In the genomic region with DNA sequence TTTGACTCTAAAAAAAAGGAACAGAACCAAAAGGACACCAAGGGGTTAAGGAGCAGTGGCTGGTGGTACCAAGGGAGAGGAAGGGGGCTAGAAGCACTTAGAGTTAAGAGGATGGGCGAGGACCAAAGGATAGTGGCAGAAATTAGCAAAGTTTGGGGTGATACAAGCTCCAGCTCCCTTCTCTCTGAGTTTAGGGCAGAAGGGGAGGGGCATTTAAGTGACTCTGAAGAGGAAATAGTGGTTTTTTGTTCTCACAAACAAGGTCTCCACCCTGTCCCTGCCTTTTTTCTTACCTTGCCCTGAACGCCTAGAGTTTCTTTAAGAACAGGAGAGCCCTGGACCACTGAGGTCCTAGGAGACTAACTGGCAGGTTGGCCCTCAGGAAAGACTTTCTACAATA, we compare ENCODE assay signal across 9 cellular contexts. TPM values are rescaled to one million over a fixed set of nuclear protein-coding genes. Genes with fewer than 3 reads are reported as not detected.
DNase-seq lines count a peak whose midpoint lies in the region; ATAC-seq, FAIRE-seq and TF ChIP-seq lines count a peak whose summit lies in the region.
"Had no signal": no experiment of that assay in that cellular context is flagged by ENCODE, and none has a peak within 500 bp of the region (broad histone marks: within the 10 kb centered on the region; RNA-seq: fewer than 3 reads in every experiment).

No MANE protein-coding gene starts in this region.

- TF ChIP-seq EP300 in HepG2 (IDR thresholded peaks at IDR 0.05; ENCODE audit: low read depth in 2 of 2, low read length in 2 of 2): no peak
- no peak for TF ChIP-seq EP300 in HepG2 (CRISPR knock-in tag; IDR thresholded peaks at IDR 0.05; ENCODE audit: borderline replicate concordance)

- POLR2A ChIA-PET in HepG2 (lab: Yijun Ruan, JAX): no interaction called here

- CTCF ChIA-PET in HepG2 (lab: Yijun Ruan, JAX; ENCODE audit: low intra/inter-chr PET ratio, low total read pairs): no interaction called here
- CTCF ChIA-PET in activated naive CD4-positive, alpha-beta T cell treated with anti-CD3 and anti-CD28 coated beads, Interleukin-2, amount 10 ng/mL, durations not matched to agents 7 days and 5 days (lab: Charles Lee): interaction anchor here (0.7 to 6.2 kb wide), 3 partner anchors 8 to 32 kb away, joined by 3 to 41 read pairs (median 16); partner anchors contain the start of gene C1orf56

- H3K4me3 Mint-ChIP-seq in activated naive CD4-positive, alpha-beta T cell treated with anti-CD3 and anti-CD28 coated beads, Interleukin-2, amount 10 ng/mL, durations not matched to agents 7 days and 5 days: peak overlapping the region; percentile 97
- H3K4me3 Mint-ChIP-seq in mesothelial cell of epicardium: no peak overlapping the region

- H3K27me3 ChIP-seq in liver (ENCODE audit: control insufficient read depth in 4 of 4, insufficient read depth in 4 of 4, low read length in 3 of 4) (no peaks in the 10 kb centered on the region), HepG2 (ENCODE audit: control insufficient read depth in 1 of 2, insufficient read depth in 2 of 2, low read length in 2 of 2) (0 out of 5 replicates have a peak, but pooled peaks cover 0 to 3% of the 10 kb centered on the region in 2 experiments), vagina (no peaks in the 10 kb centered on the region)

- peaks cover 5% of the 10 kb centered on the region for H3K27me3 Mint-ChIP-seq in activated naive CD4-positive, alpha-beta T cell treated with anti-CD3 and anti-CD28 coated beads, Interleukin-2, amount 10 ng/mL, durations not matched to agents 7 days and 5 days
- no peaks in the 10 kb centered on the region for H3K27me3 Mint-ChIP-seq in mesothelial cell of epicardium (ENCODE audit: low read depth)

- H3K9ac ChIP-seq in liver (ENCODE audit: low read depth in 1 of 2, low read length in 2 of 2): peak overlapping the region; percentile 3 to 60
- H3K9ac ChIP-seq in HepG2 (ENCODE audit: insufficient read depth, low read depth, low read length): no peak overlapping the region

- no peak for ATAC-seq in HepG2
- ATAC-seq in HG03108 (IDR thresholded peaks at IDR 0.05; ENCODE audit: unreplicated experiment): no peak

- H3K36me3 ChIP-seq in liver (ENCODE audit: control insufficient read depth in 4 of 4, insufficient read depth in 3 of 4, low read depth in 1 of 4, low read length in 3 of 4) (peaks cover 4 to 45% (median 40%) of the 10 kb centered on the region in 4 donors), HepG2 (replicated peaks in 1 of 2; ENCODE audit: control insufficient read depth in 1 of 2, insufficient read depth in 2 of 2, low read length in 2 of 2) (peaks cover 13 to 34% of the 10 kb centered on the region in 2 experiments), vagina (peaks cover 4 to 40% of the 10 kb centered on the region in 2 donors)

- no peak overlapping the region for H2AFZ ChIP-seq in HepG2 (ENCODE audit: low read length)

- H4K20me1 ChIP-seq in HepG2 (ENCODE audit: insufficient read depth, low read length): no peaks in the 10 kb centered on the region

- DNase-seq in HepG2 (ENCODE audit: low spot score) (no peak), mesothelial cell of epicardium (ENCODE audit: low spot score in 2 of 2, unreplicated experiment in 2 of 2) (no peak), vagina (ENCODE audit: extremely low spot score in 2 of 2) (no peak), NCI-H526 (lab: John Stamatoyannopoulos, UW) (no peak), NCI-H446 treated with DMSO at 0.1 percent for 48 hours (lab: John Stamatoyannopoulos, UW) (no peak)
- peak; percentile 54 for DNase-seq in activated naive CD4-positive, alpha-beta T cell treated with anti-CD3 and anti-CD28 coated beads, Interleukin-2, amount 10 ng/mL, durations not matched to agents 7 days and 5 days

- no TSS peak for BruUV-seq in HepG2 (replicated peaks; lab: Mats Ljungman, UMichigan)

- peaks cover 81% of the 10 kb centered on the region for H3K36me3 Mint-ChIP-seq in activated naive CD4-positive, alpha-beta T cell treated with anti-CD3 and anti-CD28 coated beads, Interleukin-2, amount 10 ng/mL, durations not matched to agents 7 days and 5 days
- H3K36me3 Mint-ChIP-seq in mesothelial cell of epicardium: peaks cover 17% of the 10 kb centered on the region

- 78% methylated on average over 2 of the region's 2 CpGs for WGBS in liver
- WGBS in HepG2 (ENCODE audit: low lambda C conversion rate): 73% methylated on average over 2 of the region's 2 CpGs

- intact Hi-C loops in HepG2 (cut with micrococcal nuclease; ENCODE audit: unreplicated experiment) (no loop called here), vagina (cut with DNase I) (no loop called here)

- H3K9me3 ChIP-seq in liver (ENCODE audit: control insufficient read depth in 4 of 4, low read length in 3 of 4): no peaks in the 10 kb centered on the region
- no peaks in the 10 kb centered on the region for H3K9me3 ChIP-seq in HepG2 (ENCODE audit: low read length)
- no peaks in the 10 kb centered on the region for H3K9me3 ChIP-seq in vagina

- H3K79me2 ChIP-seq in HepG2 (ENCODE audit: insufficient read depth, low read length): peaks cover 19% of the 10 kb centered on the region

- no peak for TF ChIP-seq RAD21 in liver (IDR thresholded peaks at IDR 0.05)
- no peak for TF ChIP-seq RAD21 in HepG2 (CRISPR knock-in tag; IDR thresholded peaks at IDR 0.05)

- no peaks in the 10 kb centered on the region for H3K9me3 Mint-ChIP-seq in activated naive CD4-positive, alpha-beta T cell treated with anti-CD3 and anti-CD28 coated beads, Interleukin-2, amount 10 ng/mL, durations not matched to agents 7 days and 5 days
- no peaks in the 10 kb centered on the region for H3K9me3 Mint-ChIP-seq in mesothelial cell of epicardium

- H3K4me2 ChIP-seq in HepG2 (ENCODE audit: low read depth, low read length): no peak overlapping the region

- TF ChIP-seq POLR2A in HepG2 (IDR thresholded peaks at IDR 0.05; ENCODE audit: insufficient read depth in 1 of 2, low read depth in 2 of 2, low read length in 2 of 2): no peak
- TF ChIP-seq POLR2A in vagina (IDR thresholded peaks at IDR 0.05): no peak

- in situ Hi-C loops in HepG2 (cut with HindIII; ENCODE audit: extremely low pct_ligation_motif_present, low pct_unique_long_range_greater_than_20kb): no loop called here

- no peak for FAIRE-seq in HepG2 (lab: Jason Lieb, UNC)

- peak overlapping the region; percentile 36 to 94 for H3K27ac ChIP-seq in liver (ENCODE audit: low read depth in 1 of 2, low read length in 2 of 2)
- no peak overlapping the region for H3K27ac ChIP-seq in HepG2 (ENCODE audit: extremely low read length, insufficient read depth, low read length)
- peak overlapping the region; percentile 90 for H3K27ac ChIP-seq in vagina
- H3K27ac ChIP-seq: SK-N-MC had no signal

- peaks cover 3 to 43% (median 31%) of the 10 kb centered on the region in 4 donors for H3K4me1 ChIP-seq in liver (ENCODE audit: control insufficient read depth in 4 of 4, insufficient read depth in 4 of 4, low read length in 3 of 4)
- H3K4me1 ChIP-seq in HepG2 (ENCODE audit: insufficient read depth, low read length): peaks cover 56% of the 10 kb centered on the region
- peaks cover 47% of the 10 kb centered on the region for H3K4me1 ChIP-seq in vagina

- peaks cover 65% of the 10 kb centered on the region for H3K4me1 Mint-ChIP-seq in activated naive CD4-positive, alpha-beta T cell treated with anti-CD3 and anti-CD28 coated beads, Interleukin-2, amount 10 ng/mL, durations not matched to agents 7 days and 5 days
- peaks cover 39% of the 10 kb centered on the region for H3K4me1 Mint-ChIP-seq in mesothelial cell of epicardium

- H3K27ac Mint-ChIP-seq in activated naive CD4-positive, alpha-beta T cell treated with anti-CD3 and anti-CD28 coated beads, Interleukin-2, amount 10 ng/mL, durations not matched to agents 7 days and 5 days: peak overlapping the region; percentile 98
- H3K27ac Mint-ChIP-seq in mesothelial cell of epicardium: peak overlapping the region; percentile 77

- TF ChIP-seq CTCF in liver (IDR thresholded peaks at IDR 0.05; ENCODE audit: low read depth, low read length, missing input control) (no peak), HepG2 (CRISPR knock-in tag; IDR thresholded peaks at IDR 0.05) (no peak), mesothelial cell of epicardium (IDR thresholded peaks at IDR 0.05; ENCODE audit: unreplicated experiment) (no peak), vagina (IDR thresholded peaks at IDR 0.05) (no peak)

- H3K4me3 ChIP-seq in liver (ENCODE audit: low read depth in 1 of 3, low read length in 3 of 3): no peak overlapping the region
- no peak overlapping the region for H3K4me3 ChIP-seq in HepG2 (replicated peaks in 1 of 3; ENCODE audit: insufficient read depth in 1 of 3, low read depth in 2 of 3, low read length in 3 of 3)
- H3K4me3 ChIP-seq in vagina: no peak overlapping the region
- H3K4me3 ChIP-seq: SK-N-MC had no signal

RNA-seq across cellular contexts. Expression of gene CDC42SE1, which starts 3.3 kb away (rescaled TPM):
- total RNA-seq in liver: 10 to 100 TPM; 16.7 to 28.1 TPM
- polyA plus RNA-seq in liver: 10 to 100 TPM in 1 of 2 donors, 1 to 10 TPM in 1; 9.5 to 16.7 TPM
- 17.6 and 18.8 TPM in 2 replicates for total RNA-seq in HepG2 (2016; rRNA removed; fragmentation: Illumina TruSeq; extraction: Trizol)
- total RNA-seq in HepG2 (2016; cell fraction: cytosol; rRNA removed; fragmentation: Illumina TruSeq; extraction: Trizol; ENCODE audit: low read depth): 4.7 and 5.2 TPM in 2 replicates
- total RNA-seq in HepG2 (2016; cell fraction: insoluble cytoplasmic fraction; rRNA removed; fragmentation: Illumina TruSeq; extraction: Trizol): 18.1 and 20.0 TPM in 2 replicates
- total RNA-seq in HepG2 (2016; cell fraction: membrane; rRNA removed; fragmentation: Illumina TruSeq; extraction: Trizol): 14.1 and 15.1 TPM in 2 replicates
- 14.5 and 16.7 TPM in 2 replicates for total RNA-seq in HepG2 (2016; cell fraction: nucleus; rRNA removed; fragmentation: Illumina TruSeq; extraction: Trizol)
- polyA plus RNA-seq in HepG2 (2011; rRNA removed): 17.9 and 20.5 TPM in 2 replicates
- 10.0 and 12.8 TPM in 2 replicates for polyA plus RNA-seq in HepG2 (2011; cell fraction: cytosol; rRNA removed)
- 31.2 and 42.5 TPM in 2 replicates for polyA plus RNA-seq in HepG2 (2011; cell fraction: nucleus; rRNA removed)
- polyA plus RNA-seq in HepG2 (2012): 9.4 and 12.3 TPM in 2 replicates
- polyA plus RNA-seq in HepG2 (2016; cell fraction: cytosol; fragmentation: Illumina TruSeq; extraction: Trizol; ENCODE audit: low read depth): 1.9 and 2.9 TPM in 2 replicates
- 14.6 and 17.0 TPM in 2 replicates for polyA plus RNA-seq in HepG2 (2016; cell fraction: insoluble cytoplasmic fraction; fragmentation: Illumina TruSeq; extraction: Trizol; ENCODE audit: low read depth)
- 6.3 and 7.7 TPM in 2 replicates for polyA plus RNA-seq in HepG2 (2016; cell fraction: membrane; fragmentation: Illumina TruSeq; extraction: Trizol; ENCODE audit: low read depth)
- 26.8 and 28.1 TPM in 2 replicates for polyA plus RNA-seq in HepG2 (2016; cell fraction: nucleus; fragmentation: Illumina TruSeq; extraction: Trizol; ENCODE audit: insufficient read depth, low read depth)
- polyA minus RNA-seq in HepG2 (2011; rRNA and poly(A)+ RNA removed; ENCODE audit: low replicate concordance): 15.8 and 81.0 TPM in 2 replicates
- polyA minus RNA-seq in HepG2 (2011; cell fraction: cytosol; rRNA and poly(A)+ RNA removed): 8.8 and 9.2 TPM in 2 replicates
- 12.6 and 19.9 TPM in 2 replicates for polyA minus RNA-seq in HepG2 (2011; cell fraction: nucleus; rRNA and poly(A)+ RNA removed)
- total RNA-seq in mesothelial cell of epicardium: 93.4 to 97.8 TPM (median 97.0 TPM) in 3 replicates
- total RNA-seq in vagina: 89.1 TPM

RNA-seq across cellular contexts. Expression of gene MLLT11, which starts 4.0 kb away (rescaled TPM):
- under 1 TPM; 0.17 to 0.23 TPM for total RNA-seq in liver
- polyA plus RNA-seq in liver: under 1 TPM; 0.31 to 0.64 TPM
- total RNA-seq in HepG2 (2016; rRNA removed; fragmentation: Illumina TruSeq; extraction: Trizol): 0.17 and 0.22 TPM in 2 replicates
- total RNA-seq in HepG2 (2016; cell fraction: cytosol; rRNA removed; fragmentation: Illumina TruSeq; extraction: Trizol; ENCODE audit: low read depth): 0.09 TPM in 1 of 2 replicates, not detected in the other
- total RNA-seq in HepG2 (2016; cell fraction: insoluble cytoplasmic fraction; rRNA removed; fragmentation: Illumina TruSeq; extraction: Trizol): 0.11 and 0.22 TPM in 2 replicates
- 0.17 and 0.19 TPM in 2 replicates for total RNA-seq in HepG2 (2016; cell fraction: membrane; rRNA removed; fragmentation: Illumina TruSeq; extraction: Trizol)
- 0.09 TPM in 1 of 2 replicates, not detected in the other for total RNA-seq in HepG2 (2016; cell fraction: nucleus; rRNA removed; fragmentation: Illumina TruSeq; extraction: Trizol)
- polyA plus RNA-seq in HepG2 (2011; rRNA removed): 0.14 and 0.21 TPM in 2 replicates
- polyA plus RNA-seq in HepG2 (2011; cell fraction: cytosol; rRNA removed): 0.07 and 0.19 TPM in 2 replicates
- 0.11 and 0.17 TPM in 2 replicates for polyA plus RNA-seq in HepG2 (2011; cell fraction: nucleus; rRNA removed)
- polyA plus RNA-seq in HepG2 (2012): 0.25 and 0.31 TPM in 2 replicates
- polyA plus RNA-seq in HepG2 (2016; cell fraction: cytosol; fragmentation: Illumina TruSeq; extraction: Trizol; ENCODE audit: low read depth): 0.06 and 0.08 TPM in 2 replicates
- polyA plus RNA-seq in HepG2 (2016; cell fraction: insoluble cytoplasmic fraction; fragmentation: Illumina TruSeq; extraction: Trizol; ENCODE audit: low read depth): 0.19 and 0.23 TPM in 2 replicates
- polyA plus RNA-seq in HepG2 (2016; cell fraction: membrane; fragmentation: Illumina TruSeq; extraction: Trizol; ENCODE audit: low read depth): 0.06 and 0.14 TPM in 2 replicates
- 0.40 TPM in 1 of 2 replicates, not detected in the other for polyA plus RNA-seq in HepG2 (2016; cell fraction: nucleus; fragmentation: Illumina TruSeq; extraction: Trizol; ENCODE audit: insufficient read depth, low read depth)
- polyA minus RNA-seq in HepG2 (2011; rRNA and poly(A)+ RNA removed; ENCODE audit: low replicate concordance): 0.04 and 0.47 TPM in 2 replicates
- not detected in 2 replicates for polyA minus RNA-seq in HepG2 (2011; cell fraction: cytosol; rRNA and poly(A)+ RNA removed)
- 0.13 and 0.25 TPM in 2 replicates for polyA minus RNA-seq in HepG2 (2011; cell fraction: nucleus; rRNA and poly(A)+ RNA removed)
- total RNA-seq in mesothelial cell of epicardium: 16.3 to 18.9 TPM (median 16.9 TPM) in 3 replicates
- 3.7 TPM for total RNA-seq in vagina

RNA-seq across cellular contexts. Expression of gene C1orf56, which starts 8.6 kb away (rescaled TPM):
- total RNA-seq in liver (1 to 10 TPM; 1.5 to 2.2 TPM), HepG2 (2016; rRNA removed; fragmentation: Illumina TruSeq; extraction: Trizol) (0.74 and 1.5 TPM in 2 replicates), mesothelial cell of epicardium (4.2 to 4.6 TPM (median 4.2 TPM) in 3 replicates), vagina (5.2 TPM)
- polyA plus RNA-seq in liver (10 to 100 TPM in 1 of 2 donors, 1 to 10 TPM in 1; 4.3 to 11.2 TPM), HepG2 (2011; rRNA removed) (3.2 TPM in 2 replicates)
- total RNA-seq in HepG2 (2016; cell fraction: cytosol; rRNA removed; fragmentation: Illumina TruSeq; extraction: Trizol; ENCODE audit: low read depth): 1.6 and 2.0 TPM in 2 replicates
- total RNA-seq in HepG2 (2016; cell fraction: insoluble cytoplasmic fraction; rRNA removed; fragmentation: Illumina TruSeq; extraction: Trizol): 0.97 and 2.5 TPM in 2 replicates
- 1.8 and 3.1 TPM in 2 replicates for total RNA-seq in HepG2 (2016; cell fraction: membrane; rRNA removed; fragmentation: Illumina TruSeq; extraction: Trizol)
- total RNA-seq in HepG2 (2016; cell fraction: nucleus; rRNA removed; fragmentation: Illumina TruSeq; extraction: Trizol): 1.8 and 2.4 TPM in 2 replicates
- polyA plus RNA-seq in HepG2 (2011; cell fraction: cytosol; rRNA removed): 2.1 and 3.0 TPM in 2 replicates
- 2.1 and 2.2 TPM in 2 replicates for polyA plus RNA-seq in HepG2 (2011; cell fraction: nucleus; rRNA removed)
- 2.4 and 3.1 TPM in 2 replicates for polyA plus RNA-seq in HepG2 (2012)
- 4.5 and 4.8 TPM in 2 replicates for polyA plus RNA-seq in HepG2 (2016; cell fraction: cytosol; fragmentation: Illumina TruSeq; extraction: Trizol; ENCODE audit: low read depth)
- 1.9 TPM in 2 replicates for polyA plus RNA-seq in HepG2 (2016; cell fraction: insoluble cytoplasmic fraction; fragmentation: Illumina TruSeq; extraction: Trizol; ENCODE audit: low read depth)
- polyA plus RNA-seq in HepG2 (2016; cell fraction: membrane; fragmentation: Illumina TruSeq; extraction: Trizol; ENCODE audit: low read depth): 3.8 and 4.5 TPM in 2 replicates
- 3.4 and 4.3 TPM in 2 replicates for polyA plus RNA-seq in HepG2 (2016; cell fraction: nucleus; fragmentation: Illumina TruSeq; extraction: Trizol; ENCODE audit: insufficient read depth, low read depth)
- 2.7 and 2.8 TPM in 2 replicates for polyA minus RNA-seq in HepG2 (2011; rRNA and poly(A)+ RNA removed; ENCODE audit: low replicate concordance)
- polyA minus RNA-seq in HepG2 (2011; cell fraction: cytosol; rRNA and poly(A)+ RNA removed): 2.5 and 3.3 TPM in 2 replicates
- 1.3 and 1.7 TPM in 2 replicates for polyA minus RNA-seq in HepG2 (2011; cell fraction: nucleus; rRNA and poly(A)+ RNA removed)

RNA-seq across cellular contexts. Expression of gene GABPB2, which starts 14.4 kb away (rescaled TPM):
- 10 to 100 TPM in 1 of 2 donors, 1 to 10 TPM in 1; 7.3 to 13.3 TPM for total RNA-seq in liver
- polyA plus RNA-seq in liver: 1 to 10 TPM in 1 of 2 donors, under 1 TPM in 1; 0.94 to 1.6 TPM
- not detected in 2 replicates for total RNA-seq in HepG2 (2016; rRNA removed; fragmentation: Illumina TruSeq; extraction: Trizol)
- total RNA-seq in HepG2 (2016; cell fraction: cytosol; rRNA removed; fragmentation: Illumina TruSeq; extraction: Trizol; ENCODE audit: low read depth): 0.26 TPM in 1 of 2 replicates, not detected in the other
- total RNA-seq in HepG2 (2016; cell fraction: insoluble cytoplasmic fraction; rRNA removed; fragmentation: Illumina TruSeq; extraction: Trizol): not detected in 2 replicates
- total RNA-seq in HepG2 (2016; cell fraction: membrane; rRNA removed; fragmentation: Illumina TruSeq; extraction: Trizol): not detected in 2 replicates
- total RNA-seq in HepG2 (2016; cell fraction: nucleus; rRNA removed; fragmentation: Illumina TruSeq; extraction: Trizol): not detected in 2 replicates
- polyA plus RNA-seq in HepG2 (2011; rRNA removed): 0.09 TPM in 1 of 2 replicates, not detected in the other
- 0.03 TPM in 2 replicates for polyA plus RNA-seq in HepG2 (2011; cell fraction: cytosol; rRNA removed)
- polyA plus RNA-seq in HepG2 (2011; cell fraction: nucleus; rRNA removed): 0.02 TPM in 1 of 2 replicates, not detected in the other
- not detected in 2 replicates for polyA plus RNA-seq in HepG2 (2012)
- not detected in 2 replicates for polyA plus RNA-seq in HepG2 (2016; cell fraction: cytosol; fragmentation: Illumina TruSeq; extraction: Trizol; ENCODE audit: low read depth)
- not detected in 2 replicates for polyA plus RNA-seq in HepG2 (2016; cell fraction: insoluble cytoplasmic fraction; fragmentation: Illumina TruSeq; extraction: Trizol; ENCODE audit: low read depth)
- not detected in 2 replicates for polyA plus RNA-seq in HepG2 (2016; cell fraction: membrane; fragmentation: Illumina TruSeq; extraction: Trizol; ENCODE audit: low read depth)
- not detected in 2 replicates for polyA plus RNA-seq in HepG2 (2016; cell fraction: nucleus; fragmentation: Illumina TruSeq; extraction: Trizol; ENCODE audit: insufficient read depth, low read depth)
- 40.1 TPM in 1 of 2 replicates, not detected in the other for polyA minus RNA-seq in HepG2 (2011; rRNA and poly(A)+ RNA removed; ENCODE audit: low replicate concordance)
- polyA minus RNA-seq in HepG2 (2011; cell fraction: cytosol; rRNA and poly(A)+ RNA removed): not detected in 2 replicates
- polyA minus RNA-seq in HepG2 (2011; cell fraction: nucleus; rRNA and poly(A)+ RNA removed): under 0.01 and 0.25 TPM in 2 replicates
- total RNA-seq in mesothelial cell of epicardium: 10.5 to 11.9 TPM (median 11.6 TPM) in 3 replicates
- 19.2 TPM for total RNA-seq in vagina

RNA-seq across cellular contexts. Expression of gene BNIPL, which starts 19.8 kb away (rescaled TPM):
- total RNA-seq in liver (under 1 TPM; 0.09 to 0.84 TPM), HepG2 (2016; rRNA removed; fragmentation: Illumina TruSeq; extraction: Trizol) (0.20 and 0.40 TPM in 2 replicates), mesothelial cell of epicardium (4.2 to 5.7 TPM (median 4.6 TPM) in 3 replicates), vagina (105 TPM)
- polyA plus RNA-seq in liver (under 1 TPM; 0.13 to 0.15 TPM), HepG2 (2011; rRNA removed) (0.84 and 1.1 TPM in 2 replicates)
- total RNA-seq in HepG2 (2016; cell fraction: cytosol; rRNA removed; fragmentation: Illumina TruSeq; extraction: Trizol; ENCODE audit: low read depth): 0.10 and 0.62 TPM in 2 replicates
- total RNA-seq in HepG2 (2016; cell fraction: insoluble cytoplasmic fraction; rRNA removed; fragmentation: Illumina TruSeq; extraction: Trizol): 0.19 and 0.41 TPM in 2 replicates
- total RNA-seq in HepG2 (2016; cell fraction: membrane; rRNA removed; fragmentation: Illumina TruSeq; extraction: Trizol): 0.21 and 0.40 TPM in 2 replicates
- 0.50 and 1.3 TPM in 2 replicates for total RNA-seq in HepG2 (2016; cell fraction: nucleus; rRNA removed; fragmentation: Illumina TruSeq; extraction: Trizol)
- 0.13 and 0.17 TPM in 2 replicates for polyA plus RNA-seq in HepG2 (2011; cell fraction: cytosol; rRNA removed)
- 3.3 and 3.7 TPM in 2 replicates for polyA plus RNA-seq in HepG2 (2011; cell fraction: nucleus; rRNA removed)
- polyA plus RNA-seq in HepG2 (2012): 0.52 and 0.79 TPM in 2 replicates
- 0.08 TPM in 2 replicates for polyA plus RNA-seq in HepG2 (2016; cell fraction: cytosol; fragmentation: Illumina TruSeq; extraction: Trizol; ENCODE audit: low read depth)
- 0.33 TPM in 1 of 2 replicates, not detected in the other for polyA plus RNA-seq in HepG2 (2016; cell fraction: insoluble cytoplasmic fraction; fragmentation: Illumina TruSeq; extraction: Trizol; ENCODE audit: low read depth)
- 0.05 and 0.16 TPM in 2 replicates for polyA plus RNA-seq in HepG2 (2016; cell fraction: membrane; fragmentation: Illumina TruSeq; extraction: Trizol; ENCODE audit: low read depth)
- 1.8 and 2.4 TPM in 2 replicates for polyA plus RNA-seq in HepG2 (2016; cell fraction: nucleus; fragmentation: Illumina TruSeq; extraction: Trizol; ENCODE audit: insufficient read depth, low read depth)
- 0.66 and 1.5 TPM in 2 replicates for polyA minus RNA-seq in HepG2 (2011; rRNA and poly(A)+ RNA removed; ENCODE audit: low replicate concordance)
- 0.26 TPM in 1 of 2 replicates, not detected in the other for polyA minus RNA-seq in HepG2 (2011; cell fraction: cytosol; rRNA and poly(A)+ RNA removed)
- polyA minus RNA-seq in HepG2 (2011; cell fraction: nucleus; rRNA and poly(A)+ RNA removed): 1.2 and 2.1 TPM in 2 replicates
